ENCODE assay signal across 9 cellular contexts in genomic region chr2:232419245-232420072, GRCh38. TPM values are rescaled to one million over a fixed set of nuclear protein-coding genes. Genes with fewer than 3 reads are reported as not detected.
DNase-seq lines count a peak whose midpoint lies in the region; ATAC-seq and TF ChIP-seq lines count a peak whose summit lies in the region.
"Had no signal": no experiment of that assay in that cellular context is flagged by ENCODE, and none has a peak within 500 bp of the region (broad histone marks: within the 10 kb centered on the region; RNA-seq: fewer than 3 reads in every experiment).

No MANE protein-coding gene starts in this region.

- H3K9me3 ChIP-seq in CD4-positive, alpha-beta T cell (ENCODE audit: control insufficient read depth, low read length) = no peaks in the 10 kb centered on the region
- peaks cover 5% of the 10 kb centered on the region; the same call in 1 of the 2 replicates for H3K9me3 ChIP-seq in IMR-90 (ENCODE audit: control insufficient read depth, insufficient read depth, low read length)
- H3K9me3 ChIP-seq in parathyroid adenoma (ENCODE audit: control insufficient read depth, low read length) = no peaks in the 10 kb centered on the region
- 0 out of 2 replicates have a peak, but pooled peaks cover 5% of the 10 kb centered on the region for H3K9me3 ChIP-seq in SJCRH30 (replicated peaks)

- H2AK5ac ChIP-seq in IMR-90 (ENCODE audit: low read depth, low read length) = no peak overlapping the region

- H3K27ac Mint-ChIP-seq in CD4-positive, alpha-beta T cell = no peak overlapping the region

- TF ChIP-seq CTCF in CD4-positive, alpha-beta T cell (IDR thresholded peaks at IDR 0.05) = no peak
- TF ChIP-seq CTCF in IMR-90 (conservative IDR thresholded peaks at IDR 0.05; ENCODE audit: low read depth, low read length) (no peak), parathyroid adenoma (IDR thresholded peaks at IDR 0.05) (no peak)

- H3K27ac ChIP-seq in CD4-positive, alpha-beta T cell (ENCODE audit: low read depth, low read length) = no peak overlapping the region
- H3K27ac ChIP-seq in IMR-90 (ENCODE audit: insufficient read depth, low read length) (no peak overlapping the region), parathyroid adenoma (no peak overlapping the region), SJCRH30 (no peak overlapping the region)

- no peak overlapping the region for H3K56ac ChIP-seq in IMR-90 (ENCODE audit: extremely low read depth, insufficient read depth, low read length)

- H3K4ac ChIP-seq in IMR-90 (ENCODE audit: low read depth, low read length) = no peak overlapping the region

- peaks cover 3% of the 10 kb centered on the region for H3K9me3 Mint-ChIP-seq in CD4-positive, alpha-beta T cell

- no peak overlapping the region for H4K91ac ChIP-seq in IMR-90 (ENCODE audit: insufficient read depth, low read depth, low read length)

- no TSS peak for BruUV-seq in IMR-90 (replicated peaks; lab: Mats Ljungman, UMichigan)

- H3K14ac ChIP-seq in IMR-90 (replicated peaks; ENCODE audit: low read depth, low read length) = no peak overlapping the region

- peak overlapping the region; percentile 34 for H3K4me3 Mint-ChIP-seq in CD4-positive, alpha-beta T cell

- in situ Hi-C loops in IMR-90 (cut with MboI; ENCODE audit: low sequenced_read_pairs) = no loop called here

- peaks cover 10% of the 10 kb centered on the region for H3K4me1 Mint-ChIP-seq in CD4-positive, alpha-beta T cell (ENCODE audit: low read depth)

- no peak for TF ChIP-seq RAD21 in IMR-90 (IDR thresholded peaks at IDR 0.05; ENCODE audit: low read length)

- CTCF ChIA-PET in CD4-positive, alpha-beta T cell (lab: Charles Lee) = no interaction called here
- CTCF ChIA-PET in IMR-90 (lab: Yijun Ruan, JAX) = no interaction called here

- POLR2A ChIA-PET in CD4-positive, alpha-beta T cell (lab: Charles Lee) = no interaction called here
- POLR2A ChIA-PET in IMR-90 (lab: Charles Lee; ENCODE audit: unreplicated experiment) = no interaction called here

- WGBS in IMR-90 (ENCODE audit: extremely low coverage in 2 of 2, insufficient read length in 1 of 2), 2 experiments = 3% methylated on average over 40 of the region's 79 CpGs; no CpG with 5 or more reads in 1 of the 2 experiments

- intact Hi-C loops in CD4-positive, alpha-beta T cell (cut with DNase I, micrococcal nuclease) = no loop called here
- intact Hi-C loops in IMR-90 (cut with micrococcal nuclease) = no loop called here

- H2AFZ ChIP-seq in IMR-90 (replicated peaks; ENCODE audit: low read length, poor library complexity) (peak overlapping the region; percentile 13), parathyroid adenoma (peak overlapping the region; percentile 72)

- H2BK120ac ChIP-seq in IMR-90 (ENCODE audit: low read depth, low read length) = no peak overlapping the region

- no peaks in the 10 kb centered on the region for H3K4me1 ChIP-seq in IMR-90 (ENCODE audit: control insufficient read depth, insufficient read depth, low read length)
- peaks cover 4% of the 10 kb centered on the region for H3K4me1 ChIP-seq in parathyroid adenoma
- H3K4me1 ChIP-seq in SJCRH30 = no peaks in the 10 kb centered on the region

- ATAC-seq in CD4-positive, alpha-beta T cell (ENCODE audit: poor library complexity) = no peak
- ATAC-seq in IMR-90 (ENCODE audit: low read depth) (no peak; the same call in 1 of the 2 replicates), esophagus mucosa (peak; percentile 5), GM21360 (IDR thresholded peaks at IDR 0.05; ENCODE audit: unreplicated experiment) (no peak)

- no peak overlapping the region for H4K8ac ChIP-seq in IMR-90 (ENCODE audit: low read depth in 2 of 2, low read length in 2 of 2)

- no peak overlapping the region for H3K23ac ChIP-seq in IMR-90 (ENCODE audit: low read depth, low read length)

- H3K4me3 ChIP-seq in IMR-90 (ENCODE audit: insufficient read depth, low read depth, low read length) (no peak overlapping the region), parathyroid adenoma (ENCODE audit: low read depth, low read length) (no peak overlapping the region), SJCRH30 (no peak overlapping the region)

- H3K27me3 ChIP-seq in CD4-positive, alpha-beta T cell (ENCODE audit: control insufficient read depth, insufficient read depth, low read length) = peaks cover 47% of the 10 kb centered on the region
- peaks cover 83% of the 10 kb centered on the region for H3K27me3 ChIP-seq in IMR-90 (ENCODE audit: control insufficient read depth, insufficient read depth, low read length)
- H3K27me3 ChIP-seq in parathyroid adenoma (ENCODE audit: control insufficient read depth, insufficient read depth, low read length) = peaks cover 2% of the 10 kb centered on the region
- H3K27me3 ChIP-seq in SJCRH30 = peaks cover 7% of the 10 kb centered on the region; the same call in 1 of the 2 replicates

- no peaks in the 10 kb centered on the region; the same call in 1 of the 2 replicates for H4K20me1 ChIP-seq in IMR-90 (ENCODE audit: insufficient read depth, low read length)

- H2AK9ac ChIP-seq in IMR-90 (replicated peaks; ENCODE audit: low read depth, low read length, poor library complexity) = no peak overlapping the region

- H3K79me2 ChIP-seq in parathyroid adenoma = no peaks in the 10 kb centered on the region

- H3K9ac ChIP-seq in IMR-90 (ENCODE audit: low read depth, low read length) (no peak overlapping the region), parathyroid adenoma (no peak overlapping the region)

- H3K4me2 ChIP-seq in IMR-90 (ENCODE audit: low read depth, low read length) (peak overlapping the region; percentile 15; the same call in 1 of the 2 replicates), parathyroid adenoma (ENCODE audit: low read length) (peak overlapping the region; percentile 64)

- H2BK15ac ChIP-seq in IMR-90 (ENCODE audit: low read depth, low read length) = no peak overlapping the region

- no peaks in the 10 kb centered on the region for H3K79me1 ChIP-seq in IMR-90 (ENCODE audit: low read depth in 1 of 2, low read length in 2 of 2)

- no peak overlapping the region for H2BK20ac ChIP-seq in IMR-90 (ENCODE audit: low read depth, low read length)

- no peak overlapping the region for H3K18ac ChIP-seq in IMR-90 (ENCODE audit: low read depth, low read length)

- H3K36me3 ChIP-seq in IMR-90 (ENCODE audit: control insufficient read depth, insufficient read depth, low read length) = no peaks in the 10 kb centered on the region
- H3K36me3 ChIP-seq in parathyroid adenoma (ENCODE audit: control insufficient read depth, insufficient read depth, low read length) = no peaks in the 10 kb centered on the region
- H3K36me3 ChIP-seq in SJCRH30 = no peaks in the 10 kb centered on the region

- dilution Hi-C loops in IMR-90 (cut with HindIII; ENCODE audit: low sequenced_read_pairs, unreplicated experiment) = no loop called here

- TF ChIP-seq POLR2A in IMR-90 (IDR thresholded peaks at IDR 0.05; ENCODE audit: low read depth, low read length) = no peak

- H3K36me3 Mint-ChIP-seq in CD4-positive, alpha-beta T cell (ENCODE audit: low read depth) = no peaks in the 10 kb centered on the region

- no peak overlapping the region for H4K5ac ChIP-seq in IMR-90 (ENCODE audit: low read depth, low read length)

- H3K27me3 Mint-ChIP-seq in CD4-positive, alpha-beta T cell = peaks cover 60% of the 10 kb centered on the region

- H3K9me1 ChIP-seq in IMR-90 (ENCODE audit: insufficient read depth, low read length) = no peaks in the 10 kb centered on the region

- DNase-seq in CD4-positive, alpha-beta T cell = no peak
- no peak for DNase-seq in IMR-90
- no peak for DNase-seq in SK-N-DZ (ENCODE audit: low spot score)
- DNase-seq in SJCRH30 = no peak
- no peak for DNase-seq in ecto neural progenitor cell (ENCODE audit: low spot score)

- H2BK5ac ChIP-seq in IMR-90 (ENCODE audit: low read depth, low read length, poor library complexity, severe bottlenecking) = no peak overlapping the region

TF ChIP-seq in IMR-90, 13 proteins besides CTCF, POLR2A, EP300 and RAD21 (continues in another document):
- TF ChIP-seq FOS (IDR thresholded peaks at IDR 0.05; ENCODE audit: low read depth, low read length) = no peak
- no peak for TF ChIP-seq USF2 (IDR thresholded peaks at IDR 0.05; ENCODE audit: low read depth, low read length)
- TF ChIP-seq BHLHE40 (IDR thresholded peaks at IDR 0.05; ENCODE audit: low read depth, low read length) = no peak
- TF ChIP-seq RFX5 (IDR thresholded peaks at IDR 0.05; ENCODE audit: low read depth, low read length) = no peak
- no peak for TF ChIP-seq CHD1 (IDR thresholded peaks at IDR 0.05; ENCODE audit: low read depth, low read length)
- no peak for TF ChIP-seq MAZ (IDR thresholded peaks at IDR 0.05; ENCODE audit: borderline replicate concordance, low read depth, low read length)
- no peak for TF ChIP-seq MAFK (IDR thresholded peaks at IDR 0.05; ENCODE audit: low read depth, low read length)

RNA-seq across cellular contexts. Expression of gene ALPG, which starts 12.8 kb away (rescaled TPM):
- not detected for total RNA-seq in CD4-positive, alpha-beta T cell
- total RNA-seq in IMR-90 (2012; rRNA removed) = not detected in 2 replicates
- polyA plus RNA-seq in IMR-90 (2012; rRNA removed) = not detected in 2 replicates
- not detected in 2 replicates for polyA plus RNA-seq in IMR-90 (2012; cell fraction: cytosol; rRNA removed)
- not detected in 2 replicates for polyA plus RNA-seq in IMR-90 (2012; cell fraction: nucleus; rRNA removed; ENCODE audit: low replicate concordance)
- not detected for total RNA-seq in esophagus mucosa
- polyA plus RNA-seq in SK-N-DZ (2014; cell fraction: cytosol; rRNA removed) = not detected in 2 replicates
- not detected in 2 replicates for polyA plus RNA-seq in SK-N-DZ (2014; cell fraction: nucleus; rRNA removed)
- not detected in 2 replicates for total RNA-seq in SJCRH30 (2014; rRNA removed; shearing (Covaris generic))
- total RNA-seq: bronchial epithelial cell had no signal

RNA-seq across cellular contexts. Expression of gene ALPI, which starts 36.5 kb away (rescaled TPM):
- not detected for total RNA-seq in CD4-positive, alpha-beta T cell
- total RNA-seq in IMR-90 (2012; rRNA removed) (not detected in 2 replicates), esophagus mucosa (not detected)
- not detected in 2 replicates for polyA plus RNA-seq in IMR-90 (2012; rRNA removed)
- not detected in 2 replicates for polyA plus RNA-seq in IMR-90 (2012; cell fraction: cytosol; rRNA removed)
- not detected in 2 replicates for polyA plus RNA-seq in IMR-90 (2012; cell fraction: nucleus; rRNA removed; ENCODE audit: low replicate concordance)
- not detected in 2 replicates for polyA plus RNA-seq in SK-N-DZ (2014; cell fraction: cytosol; rRNA removed)
- not detected in 2 replicates for polyA plus RNA-seq in SK-N-DZ (2014; cell fraction: nucleus; rRNA removed)
- not detected in 2 replicates for total RNA-seq in SJCRH30 (2014; rRNA removed; shearing (Covaris generic))
- total RNA-seq: bronchial epithelial cell had no signal

RNA-seq across cellular contexts. Expression of gene ALPP, which starts 40.9 kb away (rescaled TPM):
- total RNA-seq in CD4-positive, alpha-beta T cell = not detected
- total RNA-seq in IMR-90 (2012; rRNA removed) (not detected in 2 replicates), esophagus mucosa (not detected)
- not detected in 2 replicates for polyA plus RNA-seq in IMR-90 (2012; rRNA removed)
- polyA plus RNA-seq in IMR-90 (2012; cell fraction: cytosol; rRNA removed) = not detected in 2 replicates
- polyA plus RNA-seq in IMR-90 (2012; cell fraction: nucleus; rRNA removed; ENCODE audit: low replicate concordance) = not detected in 2 replicates
- not detected in 2 replicates for polyA plus RNA-seq in SK-N-DZ (2014; cell fraction: cytosol; rRNA removed)
- not detected in 2 replicates for polyA plus RNA-seq in SK-N-DZ (2014; cell fraction: nucleus; rRNA removed)
- 0.08 TPM in 1 of 2 replicates, not detected in the other for total RNA-seq in SJCRH30 (2014; rRNA removed; shearing (Covaris generic))
- total RNA-seq: bronchial epithelial cell had no signal
